In genomic region chr3:172915911-172916514, GRCh38 we compare ENCODE assay signal across 20 cellular contexts.
DNase-seq lines count a peak whose midpoint lies in the region; ATAC-seq, FAIRE-seq and TF ChIP-seq lines count a peak whose summit lies in the region.
"Had no signal": no experiment of that assay in that cellular context is flagged by ENCODE, and none has a peak within 500 bp of the region (broad histone marks: within the 10 kb centered on the region; RNA-seq: fewer than 3 reads in every experiment).

No MANE protein-coding gene starts in this region.

- H3F3A ChIP-seq in GM23338 (replicated peaks; ENCODE audit: low read depth), result no peaks in the 10 kb centered on the region

- no peak overlapping the region for H2AFZ ChIP-seq in GM23338

- H3K36me3 ChIP-seq in GM23338 (ENCODE audit: insufficient read depth), result no peaks in the 10 kb centered on the region
- H3K36me3 ChIP-seq: ascending aorta, heart right ventricle, lower lobe of right lung, ovary had no signal

- intact Hi-C loops in right cardiac atrium (cut with DNase I), result no loop called here

- H3K4me3 Mint-ChIP-seq in GM23338 (no peak overlapping the region), mesothelial cell of epicardium (no peak overlapping the region)
- H3K4me3 Mint-ChIP-seq: activated naive CD4-positive, alpha-beta T cell treated with anti-CD3 and anti-CD28 coated beads for 36 hours; CD8-positive, alpha-beta memory T cell had no signal

- no peaks in the 10 kb centered on the region for H3K9me2 ChIP-seq in GM23338 (ENCODE audit: insufficient read depth)

- H3K27ac Mint-ChIP-seq in GM23338 (no peak overlapping the region), mesothelial cell of epicardium (peak overlapping the region; percentile 55)
- H3K27ac Mint-ChIP-seq: activated naive CD4-positive, alpha-beta T cell treated with anti-CD3 and anti-CD28 coated beads for 36 hours; CD8-positive, alpha-beta memory T cell had no signal

- no peak overlapping the region for H3K4me3 ChIP-seq in GM23338
- H3K4me3 ChIP-seq in right cardiac atrium (ENCODE audit: low read length), result no peak overlapping the region
- H3K4me3 ChIP-seq: ascending aorta, GM12878, heart right ventricle, lower lobe of right lung, ovary had no signal

- H3K9me3 ChIP-seq in right cardiac atrium (ENCODE audit: control insufficient read depth, low read length), result no peaks in the 10 kb centered on the region
- H3K9me3 ChIP-seq: ascending aorta, heart right ventricle, lower lobe of right lung, ovary had no signal

- no peaks in the 10 kb centered on the region for H3K79me2 ChIP-seq in GM23338 (replicated peaks; ENCODE audit: insufficient read depth)

- H3K9me3 Mint-ChIP-seq in GM23338 (no peaks in the 10 kb centered on the region), mesothelial cell of epicardium (no peaks in the 10 kb centered on the region)
- H3K9me3 Mint-ChIP-seq: activated naive CD4-positive, alpha-beta T cell treated with anti-CD3 and anti-CD28 coated beads for 36 hours had no signal

- H3K27ac ChIP-seq in GM23338 (ENCODE audit: low read depth), result no peak overlapping the region
- no peak overlapping the region for H3K27ac ChIP-seq in right cardiac atrium (ENCODE audit: low read length)
- H3K27ac ChIP-seq: ascending aorta, heart right ventricle, lower lobe of right lung, ovary had no signal

- 68% methylated on average over 1 of the region's 1 CpG for WGBS in right cardiac atrium

- H3K36me3 Mint-ChIP-seq in GM23338 (ENCODE audit: low read depth) (no peaks in the 10 kb centered on the region), mesothelial cell of epicardium (no peaks in the 10 kb centered on the region)
- H3K36me3 Mint-ChIP-seq: CD8-positive, alpha-beta memory T cell had no signal

- H3K27me3 ChIP-seq in GM23338 (ENCODE audit: insufficient read depth) (no peaks in the 10 kb centered on the region), right cardiac atrium (ENCODE audit: control insufficient read depth, insufficient read depth) (no peaks in the 10 kb centered on the region)
- H3K27me3 ChIP-seq: ascending aorta, ovary had no signal

- peak; percentile 24 for DNase-seq in GM23338 (ENCODE audit: low spot score)
- peak; percentile 100 for DNase-seq in NCI-H146 (lab: John Stamatoyannopoulos, UW)
- peak; percentile 85 for DNase-seq in NCI-H748 treated with DMSO at 0.1 percent for 48 hours (lab: John Stamatoyannopoulos, UW)
- no peak for DNase-seq in mesothelial cell of epicardium (ENCODE audit: low spot score in 2 of 2, unreplicated experiment in 2 of 2)
- no peak for DNase-seq in right cardiac atrium
- no peak for DNase-seq in HTR-8/SVneo (ENCODE audit: insufficient read length, low spot score)
- DNase-seq: activated CD4-positive, alpha-beta T cell treated with anti-CD3 and anti-CD28 coated beads, Interleukin-2, amount 50 U/mL, for 4 hours; activated naive CD4-positive, alpha-beta T cell treated with anti-CD3 and anti-CD28 coated beads for 36 hours; activated T-cell treated with anti-CD3 and anti-CD28 coated beads for 4 hours; CD8-positive, alpha-beta memory T cell; cerebellar nuclear complex; effector memory CD4-positive, alpha-beta T cell; GDM1; heart right ventricle; lower lobe of right lung; NCI-H446 treated with DMSO at 0.1 percent for 48 hours; ovary had no signal

- H3K27me3 Mint-ChIP-seq in GM23338 (ENCODE audit: insufficient read depth, low read depth, poor library complexity) (no peaks in the 10 kb centered on the region), mesothelial cell of epicardium (ENCODE audit: low read depth) (no peaks in the 10 kb centered on the region)

- H4K20me1 ChIP-seq in GM23338 (replicated peaks; ENCODE audit: insufficient read depth), result no peaks in the 10 kb centered on the region

- peak; percentile 50 for ATAC-seq in GM23338
- ATAC-seq in GM21528 (IDR thresholded peaks at IDR 0.05; ENCODE audit: low FRiP score, unreplicated experiment), result no peak
- ATAC-seq in right cardiac atrium, result no peak
- ATAC-seq: GM12878, heart right ventricle, lower lobe of right lung had no signal

- H3K4me1 ChIP-seq in GM23338 (ENCODE audit: insufficient read depth) (peaks cover 29% of the 10 kb centered on the region), right cardiac atrium (ENCODE audit: control insufficient read depth, insufficient read depth, low read length) (no peaks in the 10 kb centered on the region)
- H3K4me1 ChIP-seq: ascending aorta, lower lobe of right lung had no signal

- H3K4me1 Mint-ChIP-seq in GM23338 (peaks cover 24% of the 10 kb centered on the region), mesothelial cell of epicardium (peaks cover 54% of the 10 kb centered on the region)
- H3K4me1 Mint-ChIP-seq: CD8-positive, alpha-beta memory T cell had no signal

- H3K4me2 ChIP-seq in GM23338, result no peak overlapping the region

- no peak for FAIRE-seq in HTR-8/SVneo (lab: Jason Lieb, UNC)
- FAIRE-seq: GM12878 had no signal

- peak in 1 of 2 experiments; percentile 20; a peak in 1 of 4 replicates for TF ChIP-seq CTCF in GM23338 (conservative IDR thresholded peaks at IDR 0.05; ENCODE audit: low read depth in 2 of 2)
- TF ChIP-seq CTCF in mesothelial cell of epicardium (IDR thresholded peaks at IDR 0.05; ENCODE audit: unreplicated experiment), result no peak

TF ChIP-seq in GM23338, 12 proteins besides CTCF, POLR2A, EP300 and RAD21 (continues in another document):
- TF ChIP-seq EZH2 (IDR thresholded peaks at IDR 0.05; ENCODE audit: low read depth, unreplicated experiment) (no peak), ZNF331 (CRISPR knock-in tag; IDR thresholded peaks at IDR 0.05; ENCODE audit: low read depth) (no peak), POLR2AphosphoS5 (IDR thresholded peaks at IDR 0.05; ENCODE audit: low read depth) (no peak), EZH2phosphoT487 (IDR thresholded peaks at IDR 0.05; ENCODE audit: unreplicated experiment) (no peak), ZNF462 (CRISPR knock-in tag; IDR thresholded peaks at IDR 0.05) (no peak), ZNF114 (CRISPR knock-in tag; IDR thresholded peaks at IDR 0.05) (no peak), STAT1 (IDR thresholded peaks at IDR 0.05; ENCODE audit: unreplicated experiment) (no peak), JUNB (IDR thresholded peaks at IDR 0.05; ENCODE audit: unreplicated experiment) (no peak)

Comparison
In these comparisons a context has a peak if more than half of its experiments do, and no peak if none do; other contexts are left out.
1. DNase-seq: peak in GM23338 (single experiment), NCI-H146 (single experiment) and NCI-H748 treated with DMSO at 0.1 percent for 48 hours (single experiment); none in mesothelial cell of epicardium (0 of 2), right cardiac atrium (0 of 3) and HTR-8/SVneo (single experiment).